Comparison of ENCODE assay signal across 9 cellular contexts in the genomic region with DNA sequence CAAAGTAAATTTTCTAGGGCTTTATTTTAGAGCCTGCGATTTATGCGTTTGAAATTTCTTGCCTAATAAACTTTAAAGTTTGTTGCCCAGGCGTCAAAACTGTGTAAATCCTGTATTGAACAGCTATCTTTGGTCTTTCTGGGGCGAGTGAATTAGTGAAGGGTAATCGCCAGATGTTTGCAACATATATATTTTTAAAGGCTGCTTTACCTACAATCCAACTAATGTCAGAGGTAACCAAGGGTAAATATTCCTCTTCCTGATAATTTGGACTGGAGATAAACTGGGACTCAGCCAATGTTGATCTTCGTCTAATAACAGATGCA. TPM values are rescaled to one million over a fixed set of nuclear protein-coding genes. Genes with fewer than 3 reads are reported as not detected.
DNase-seq lines count a peak whose midpoint lies in the region; TF ChIP-seq lines count a peak whose summit lies in the region.
"Had no signal": no experiment of that assay in that cellular context is flagged by ENCODE, and none has a peak within 500 bp of the region (broad histone marks: within the 10 kb centered on the region; RNA-seq: fewer than 3 reads in every experiment).

No MANE protein-coding gene starts in this region.

- CTCF ChIA-PET in CD4-positive, alpha-beta memory T cell (lab: Charles Lee; ENCODE audit: partially characterized antibody): no interaction called here

- peaks cover 24 to 46% (median 38%) of the 10 kb centered on the region in 4 donors for H3K4me1 Mint-ChIP-seq in CD4-positive, alpha-beta memory T cell

- H2BK12ac ChIP-seq in trophoblast cell (ENCODE audit: low read length): no peak overlapping the region

- H3F3A ChIP-seq in MM.1S (ENCODE audit: insufficient read depth, low read length): peaks cover 40% of the 10 kb centered on the region

- H3K23ac ChIP-seq in trophoblast cell (ENCODE audit: low read length): no peak overlapping the region

- H3K14ac ChIP-seq in trophoblast cell (ENCODE audit: low read length): no peak overlapping the region

- no peak for TF ChIP-seq CTCF in MM.1S (IDR thresholded peaks at IDR 0.05; ENCODE audit: low read length)
- TF ChIP-seq CTCF in fibroblast of pulmonary artery (IDR thresholded peaks at IDR 0.05; ENCODE audit: low read length, missing control alignments): no peak

- peaks cover 0 to 28% (median 14%) of the 10 kb centered on the region in 8 donors for H3K9me3 Mint-ChIP-seq in CD4-positive, alpha-beta memory T cell

- H3K27me3 ChIP-seq in CD4-positive, alpha-beta memory T cell (ENCODE audit: insufficient read depth, low read length): peaks cover 72% of the 10 kb centered on the region
- peaks cover 37% of the 10 kb centered on the region for H3K27me3 ChIP-seq in MM.1S (replicated peaks; ENCODE audit: insufficient read depth, low read length)
- peaks cover 48% of the 10 kb centered on the region for H3K27me3 ChIP-seq in trophoblast cell (ENCODE audit: insufficient read depth, low read length)

- H4K8ac ChIP-seq in trophoblast cell (ENCODE audit: low read depth, low read length): no peak overlapping the region

- H2AFZ ChIP-seq in MM.1S (ENCODE audit: low read length): no peak overlapping the region
- H2AFZ ChIP-seq in trophoblast cell (ENCODE audit: insufficient read depth, low read length, poor library complexity): no peak overlapping the region

- H3K4ac ChIP-seq in trophoblast cell (ENCODE audit: low read depth, low read length): no peak overlapping the region

- H2BK5ac ChIP-seq in trophoblast cell (ENCODE audit: low read depth, low read length, poor library complexity): no peak overlapping the region

- H3K9me3 ChIP-seq in CD4-positive, alpha-beta memory T cell (ENCODE audit: control insufficient read depth in 1 of 2, low read length in 2 of 2): no peaks in the 10 kb centered on the region
- H3K9me3 ChIP-seq in MM.1S (replicated peaks; ENCODE audit: insufficient read depth, low read length): no peaks in the 10 kb centered on the region
- H3K9me3 ChIP-seq in trophoblast cell (ENCODE audit: insufficient read depth, low read depth, low read length): peaks cover 2% of the 10 kb centered on the region

- H2AK5ac ChIP-seq in trophoblast cell (ENCODE audit: low read length): no peak overlapping the region

- DNase-seq in CD4-positive, alpha-beta memory T cell: no peak
- DNase-seq in MM.1S (no peak), fibroblast of pulmonary artery (ENCODE audit: low read depth) (no peak), trophoblast cell (no peak), NCI-H2171 treated with DMSO at 0.1 percent for 48 hours (lab: John Stamatoyannopoulos, UW) (no peak), NCI-H748 (lab: John Stamatoyannopoulos, UW; ENCODE audit: unreplicated experiment) (no peak), NCI-H187 treated with DMSO at 0.1 percent for 48 hours (lab: John Stamatoyannopoulos, UW) (no peak), NCI-H1694 (lab: John Stamatoyannopoulos, UW) (no peak)
- DNase-seq: erythroblast had no signal

- no peak overlapping the region for H4K91ac ChIP-seq in trophoblast cell (ENCODE audit: low read depth, low read length)

- H3K36me3 Mint-ChIP-seq in CD4-positive, alpha-beta memory T cell: peaks cover 5% of the 10 kb centered on the region in 2 donors

- no CpG with 5 or more reads among the region's 6 CpGs for WGBS in trophoblast cell (ENCODE audit: extremely low coverage, insufficient coverage, insufficient read length)

- H3K27me3 Mint-ChIP-seq in CD4-positive, alpha-beta memory T cell: peaks cover 64% of the 10 kb centered on the region in 2 donors

- H2BK120ac ChIP-seq in trophoblast cell (ENCODE audit: insufficient read depth, low read length, poor library complexity): no peak overlapping the region

- H3K4me1 ChIP-seq in CD4-positive, alpha-beta memory T cell (ENCODE audit: insufficient read depth, low read length): peaks cover 36% of the 10 kb centered on the region
- peaks cover 13% of the 10 kb centered on the region for H3K4me1 ChIP-seq in MM.1S (ENCODE audit: low read length)
- H3K4me1 ChIP-seq in trophoblast cell (ENCODE audit: control insufficient read depth in 1 of 2, insufficient read depth in 2 of 2, low read length in 2 of 2): peaks cover 22 to 36% of the 10 kb centered on the region in 2 experiments

- H3K4me3 ChIP-seq in CD4-positive, alpha-beta memory T cell (ENCODE audit: low read length in 2 of 2): no peak overlapping the region
- peak overlapping the region; percentile 80 for H3K4me3 ChIP-seq in MM.1S (ENCODE audit: low read length)
- peak overlapping the region; percentile 64 for H3K4me3 ChIP-seq in fibroblast of pulmonary artery (replicated peaks; ENCODE audit: low read depth, low read length)
- no peak overlapping the region for H3K4me3 ChIP-seq in trophoblast cell (ENCODE audit: low read depth, low read length)

- H3K36me3 ChIP-seq in CD4-positive, alpha-beta memory T cell (ENCODE audit: insufficient read depth, low read length): no peaks in the 10 kb centered on the region
- H3K36me3 ChIP-seq in MM.1S (replicated peaks; ENCODE audit: insufficient read depth, low read length): no peaks in the 10 kb centered on the region
- no peaks in the 10 kb centered on the region for H3K36me3 ChIP-seq in trophoblast cell (ENCODE audit: control insufficient read depth in 1 of 2, insufficient read depth in 2 of 2, low read length in 2 of 2)

- no peak overlapping the region for H4K12ac ChIP-seq in trophoblast cell (ENCODE audit: low read depth, low read length)

- no peak overlapping the region for H3K18ac ChIP-seq in trophoblast cell (ENCODE audit: low read length)

- peak overlapping the region in 6 of 8 donors; percentile 51 to 81 (median 76) for H3K4me3 Mint-ChIP-seq in CD4-positive, alpha-beta memory T cell

- H3K4me2 ChIP-seq in MM.1S (ENCODE audit: low read depth, low read length) (peak overlapping the region; percentile 67), trophoblast cell (ENCODE audit: low read length) (peak overlapping the region; percentile 74)

- no peaks in the 10 kb centered on the region for H4K20me1 ChIP-seq in MM.1S (ENCODE audit: insufficient read depth, low read length)

- H3K9ac ChIP-seq in MM.1S (ENCODE audit: low read length): peak overlapping the region; percentile 32; the same call in 1 of the 2 replicates
- no peak overlapping the region for H3K9ac ChIP-seq in trophoblast cell (ENCODE audit: low read length)

- no peaks in the 10 kb centered on the region for H3K79me2 ChIP-seq in MM.1S (ENCODE audit: low read length)
- no peaks in the 10 kb centered on the region for H3K79me2 ChIP-seq in trophoblast cell (ENCODE audit: control insufficient read depth, insufficient read depth, low read length, poor library complexity)

- intact Hi-C loops in CD4-positive, alpha-beta memory T cell (cut with micrococcal nuclease): loop anchor here (5.0 to 10.0 kb wide), 4 partner anchors 58 to 315 kb away; no protein-coding TSS in a partner anchor

- POLR2A ChIA-PET in CD4-positive, alpha-beta memory T cell (lab: Charles Lee; ENCODE audit: partially characterized antibody): no interaction called here

- H3K27ac ChIP-seq in CD4-positive, alpha-beta memory T cell (ENCODE audit: low read depth, low read length): no peak overlapping the region
- no peak overlapping the region for H3K27ac ChIP-seq in MM.1S (ENCODE audit: low read length)
- no peak overlapping the region for H3K27ac ChIP-seq in trophoblast cell (ENCODE audit: low read depth, low read length)

- no peaks in the 10 kb centered on the region for H3K9me2 ChIP-seq in MM.1S (replicated peaks; ENCODE audit: insufficient read depth, low read length)

- peak overlapping the region in 1 of 7 donors; percentile 6 for H3K27ac Mint-ChIP-seq in CD4-positive, alpha-beta memory T cell

- peaks cover 1% of the 10 kb centered on the region for H3K79me1 ChIP-seq in trophoblast cell (ENCODE audit: low read length)

RNA-seq across cellular contexts. Expression of a gene that starts 0.9 kb away (rescaled TPM):
- total RNA-seq in CD4-positive, alpha-beta memory T cell: not detected
- not detected for polyA plus RNA-seq in CD4-positive, alpha-beta memory T cell
- 1.3 and 1.6 TPM in 2 replicates for polyA plus RNA-seq in trophoblast cell (2013)

Comparison
In these comparisons a context has a peak if more than half of its experiments do, and no peak if none do; other contexts are left out.
1. H3K4me3 ChIP-seq: peak in MM.1S (single experiment) and fibroblast of pulmonary artery (single experiment); none in CD4-positive, alpha-beta memory T cell (0 of 2) and trophoblast cell (single experiment).